Comparison of ENCODE assay signal across 25 cellular contexts in genomic region chr1:4595341-4596225, GRCh38.
"Had no signal": no experiment of that assay in that cellular context is flagged by ENCODE, and none has a peak within 500 bp of the region (broad histone marks: within the 10 kb centered on the region; RNA-seq: fewer than 3 reads in every experiment).

No MANE protein-coding gene starts in this region.

- H3K4me1 ChIP-seq: neural progenitor cell, pancreas, right lobe of liver, tibial nerve, upper lobe of left lung had no signal

- H3K9me3 ChIP-seq: mucosa of descending colon, pancreas, right lobe of liver, thoracic aorta, tibial nerve, upper lobe of left lung had no signal

- H3K36me3 Mint-ChIP-seq: memory B cell, mesothelial cell of epicardium, naive B cell, neural progenitor cell had no signal

- H3K27ac ChIP-seq: coronary artery, neural progenitor cell, pancreas, right lobe of liver, thoracic aorta, tibial nerve, upper lobe of left lung had no signal

- H3K27me3 ChIP-seq: neural progenitor cell, pancreas, right lobe of liver, tibial nerve had no signal

- H2AFZ ChIP-seq: neural progenitor cell had no signal

- H3K4me3 ChIP-seq: coronary artery, lung, mucosa of descending colon, neural progenitor cell, pancreas, right lobe of liver, smooth muscle cell, thoracic aorta, tibial nerve, upper lobe of left lung had no signal

- H3K36me3 ChIP-seq: neural progenitor cell, pancreas, right lobe of liver, thoracic aorta, tibial nerve, upper lobe of left lung had no signal

- DNase-seq: dermis blood vessel endothelial cell; hypothalamus; kidney; mucosa of descending colon; naive B cell; nucleus accumbens; pancreas; right lobe of liver; stimulated activated CD4-positive, alpha-beta T cell treated with anti-CD3 and anti-CD28 coated beads, Interleukin-12 subunit alpha, Interleukin-12 subunit beta, amount 100 ng/mL, for 4 hours; stimulated activated CD4-positive, alpha-beta T cell treated with anti-CD3 and anti-CD28 coated beads, Interleukin-1b, Interleukin-23, amount 100 ng/mL, for 48 hours; stimulated activated CD4-positive, alpha-beta T cell treated with anti-CD3 and anti-CD28 coated beads, Interleukin-4, amount 100 ng/mL, for 1 hour; stimulated activated CD8-positive, alpha-beta memory T cell treated with anti-CD3 and anti-CD28 coated beads, Interleukin-4, amount 100 ng/mL, for 48 hours; stimulated activated naive CD4-positive, alpha-beta T cell; substantia nigra; upper lobe of left lung had no signal

- H3K27me3 Mint-ChIP-seq: naive B cell had no signal

- H3K4me2 ChIP-seq: neural progenitor cell, smooth muscle cell had no signal

- H3K27ac Mint-ChIP-seq: memory B cell, mesothelial cell of epicardium, naive B cell, nephron, neural progenitor cell, progenitor cell of endocrine pancreas had no signal

- H3K9me3 Mint-ChIP-seq: mesothelial cell of epicardium, nephron, neural progenitor cell had no signal

- H3K4me1 Mint-ChIP-seq: memory B cell, mesothelial cell of epicardium, naive B cell, nephron, neural progenitor cell had no signal

- ATAC-seq: mucosa of descending colon, pancreas had no signal

- H3K4me3 Mint-ChIP-seq: memory B cell, mesothelial cell of epicardium, naive B cell, nephron, neural progenitor cell had no signal
